1 cellular context compared by ENCODE assay signal in genomic region chr1:185045793-185046441, GRCh38.
TF ChIP-seq lines count a peak whose summit lies in the region.

No MANE protein-coding gene starts in this region.

TF ChIP-seq in K562, 482 proteins besides CTCF, POLR2A, EP300 and RAD21 (continued from another document and continues in another):
- TF ChIP-seq ETS2 (tag; IDR thresholded peaks at IDR 0.05; ENCODE audit: borderline replicate concordance, poor library complexity, severe bottlenecking) (no peak), HMGN3 (IDR thresholded peaks at IDR 0.05; ENCODE audit: borderline replicate concordance, extremely low read depth, insufficient read length, low read depth, low read length) (peak; percentile 17), TCF7L2 (IDR thresholded peaks at IDR 0.05; ENCODE audit: low read depth, low read length) (no peak), ZNF184 (CRISPR knock-in tag; IDR thresholded peaks at IDR 0.05) (no peak), ZNF740 (CRISPR knock-in tag; IDR thresholded peaks at IDR 0.05) (peak; percentile 88), ZNF740 (tag; IDR thresholded peaks at IDR 0.05) (no peak; a peak in 2 of 4 replicates), ZNF253 (CRISPR knock-in tag; conservative IDR thresholded peaks at IDR 0.05) (no peak), PTTG1 (tag; IDR thresholded peaks at IDR 0.05; ENCODE audit: low read depth) (no peak), GABPB2 (CRISPR knock-in tag; conservative IDR thresholded peaks at IDR 0.05) (no peak), SRSF9 (IDR thresholded peaks at IDR 0.05; ENCODE audit: borderline replicate concordance, low read depth, low read length) (no peak), ZBTB11 (CRISPR knock-in tag; IDR thresholded peaks at IDR 0.05) (peak in 1 of 3 experiments; percentile 57; a peak in 1 of 6 replicates), TARDBP (IDR thresholded peaks at IDR 0.05) (no peak), ZNF449 (CRISPR knock-in tag; IDR thresholded peaks at IDR 0.05) (no peak), NR1H2 (CRISPR knock-in tag; IDR thresholded peaks at IDR 0.05) (0 out of 2 replicates have a peak, but pooled peaks have one; percentile 68)
- TF ChIP-seq, protein P1, sequence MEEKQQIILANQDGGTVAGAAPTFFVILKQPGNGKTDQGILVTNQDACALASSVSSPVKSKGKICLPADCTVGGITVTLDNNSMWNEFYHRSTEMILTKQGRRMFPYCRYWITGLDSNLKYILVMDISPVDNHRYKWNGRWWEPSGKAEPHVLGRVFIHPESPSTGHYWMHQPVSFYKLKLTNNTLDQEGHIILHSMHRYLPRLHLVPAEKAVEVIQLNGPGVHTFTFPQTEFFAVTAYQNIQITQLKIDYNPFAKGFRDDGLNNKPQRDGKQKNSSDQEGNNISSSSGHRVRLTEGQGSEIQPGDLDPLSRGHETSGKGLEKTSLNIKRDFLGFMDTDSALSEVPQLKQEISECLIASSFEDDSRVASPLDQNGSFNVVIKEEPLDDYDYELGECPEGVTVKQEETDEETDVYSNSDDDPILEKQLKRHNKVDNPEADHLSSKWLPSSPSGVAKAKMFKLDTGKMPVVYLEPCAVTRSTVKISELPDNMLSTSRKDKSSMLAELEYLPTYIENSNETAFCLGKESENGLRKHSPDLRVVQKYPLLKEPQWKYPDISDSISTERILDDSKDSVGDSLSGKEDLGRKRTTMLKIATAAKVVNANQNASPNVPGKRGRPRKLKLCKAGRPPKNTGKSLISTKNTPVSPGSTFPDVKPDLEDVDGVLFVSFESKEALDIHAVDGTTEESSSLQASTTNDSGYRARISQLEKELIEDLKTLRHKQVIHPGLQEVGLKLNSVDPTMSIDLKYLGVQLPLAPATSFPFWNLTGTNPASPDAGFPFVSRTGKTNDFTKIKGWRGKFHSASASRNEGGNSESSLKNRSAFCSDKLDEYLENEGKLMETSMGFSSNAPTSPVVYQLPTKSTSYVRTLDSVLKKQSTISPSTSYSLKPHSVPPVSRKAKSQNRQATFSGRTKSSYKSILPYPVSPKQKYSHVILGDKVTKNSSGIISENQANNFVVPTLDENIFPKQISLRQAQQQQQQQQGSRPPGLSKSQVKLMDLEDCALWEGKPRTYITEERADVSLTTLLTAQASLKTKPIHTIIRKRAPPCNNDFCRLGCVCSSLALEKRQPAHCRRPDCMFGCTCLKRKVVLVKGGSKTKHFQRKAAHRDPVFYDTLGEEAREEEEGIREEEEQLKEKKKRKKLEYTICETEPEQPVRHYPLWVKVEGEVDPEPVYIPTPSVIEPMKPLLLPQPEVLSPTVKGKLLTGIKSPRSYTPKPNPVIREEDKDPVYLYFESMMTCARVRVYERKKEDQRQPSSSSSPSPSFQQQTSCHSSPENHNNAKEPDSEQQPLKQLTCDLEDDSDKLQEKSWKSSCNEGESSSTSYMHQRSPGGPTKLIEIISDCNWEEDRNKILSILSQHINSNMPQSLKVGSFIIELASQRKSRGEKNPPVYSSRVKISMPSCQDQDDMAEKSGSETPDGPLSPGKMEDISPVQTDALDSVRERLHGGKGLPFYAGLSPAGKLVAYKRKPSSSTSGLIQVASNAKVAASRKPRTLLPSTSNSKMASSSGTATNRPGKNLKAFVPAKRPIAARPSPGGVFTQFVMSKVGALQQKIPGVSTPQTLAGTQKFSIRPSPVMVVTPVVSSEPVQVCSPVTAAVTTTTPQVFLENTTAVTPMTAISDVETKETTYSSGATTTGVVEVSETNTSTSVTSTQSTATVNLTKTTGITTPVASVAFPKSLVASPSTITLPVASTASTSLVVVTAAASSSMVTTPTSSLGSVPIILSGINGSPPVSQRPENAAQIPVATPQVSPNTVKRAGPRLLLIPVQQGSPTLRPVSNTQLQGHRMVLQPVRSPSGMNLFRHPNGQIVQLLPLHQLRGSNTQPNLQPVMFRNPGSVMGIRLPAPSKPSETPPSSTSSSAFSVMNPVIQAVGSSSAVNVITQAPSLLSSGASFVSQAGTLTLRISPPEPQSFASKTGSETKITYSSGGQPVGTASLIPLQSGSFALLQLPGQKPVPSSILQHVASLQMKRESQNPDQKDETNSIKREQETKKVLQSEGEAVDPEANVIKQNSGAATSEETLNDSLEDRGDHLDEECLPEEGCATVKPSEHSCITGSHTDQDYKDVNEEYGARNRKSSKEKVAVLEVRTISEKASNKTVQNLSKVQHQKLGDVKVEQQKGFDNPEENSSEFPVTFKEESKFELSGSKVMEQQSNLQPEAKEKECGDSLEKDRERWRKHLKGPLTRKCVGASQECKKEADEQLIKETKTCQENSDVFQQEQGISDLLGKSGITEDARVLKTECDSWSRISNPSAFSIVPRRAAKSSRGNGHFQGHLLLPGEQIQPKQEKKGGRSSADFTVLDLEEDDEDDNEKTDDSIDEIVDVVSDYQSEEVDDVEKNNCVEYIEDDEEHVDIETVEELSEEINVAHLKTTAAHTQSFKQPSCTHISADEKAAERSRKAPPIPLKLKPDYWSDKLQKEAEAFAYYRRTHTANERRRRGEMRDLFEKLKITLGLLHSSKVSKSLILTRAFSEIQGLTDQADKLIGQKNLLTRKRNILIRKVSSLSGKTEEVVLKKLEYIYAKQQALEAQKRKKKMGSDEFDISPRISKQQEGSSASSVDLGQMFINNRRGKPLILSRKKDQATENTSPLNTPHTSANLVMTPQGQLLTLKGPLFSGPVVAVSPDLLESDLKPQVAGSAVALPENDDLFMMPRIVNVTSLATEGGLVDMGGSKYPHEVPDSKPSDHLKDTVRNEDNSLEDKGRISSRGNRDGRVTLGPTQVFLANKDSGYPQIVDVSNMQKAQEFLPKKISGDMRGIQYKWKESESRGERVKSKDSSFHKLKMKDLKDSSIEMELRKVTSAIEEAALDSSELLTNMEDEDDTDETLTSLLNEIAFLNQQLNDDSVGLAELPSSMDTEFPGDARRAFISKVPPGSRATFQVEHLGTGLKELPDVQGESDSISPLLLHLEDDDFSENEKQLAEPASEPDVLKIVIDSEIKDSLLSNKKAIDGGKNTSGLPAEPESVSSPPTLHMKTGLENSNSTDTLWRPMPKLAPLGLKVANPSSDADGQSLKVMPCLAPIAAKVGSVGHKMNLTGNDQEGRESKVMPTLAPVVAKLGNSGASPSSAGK (IDR thresholded peaks at IDR 0.05) = peak; percentile 4; the same call in 1 of the 2 replicates
- TF ChIP-seq, protein P2, sequence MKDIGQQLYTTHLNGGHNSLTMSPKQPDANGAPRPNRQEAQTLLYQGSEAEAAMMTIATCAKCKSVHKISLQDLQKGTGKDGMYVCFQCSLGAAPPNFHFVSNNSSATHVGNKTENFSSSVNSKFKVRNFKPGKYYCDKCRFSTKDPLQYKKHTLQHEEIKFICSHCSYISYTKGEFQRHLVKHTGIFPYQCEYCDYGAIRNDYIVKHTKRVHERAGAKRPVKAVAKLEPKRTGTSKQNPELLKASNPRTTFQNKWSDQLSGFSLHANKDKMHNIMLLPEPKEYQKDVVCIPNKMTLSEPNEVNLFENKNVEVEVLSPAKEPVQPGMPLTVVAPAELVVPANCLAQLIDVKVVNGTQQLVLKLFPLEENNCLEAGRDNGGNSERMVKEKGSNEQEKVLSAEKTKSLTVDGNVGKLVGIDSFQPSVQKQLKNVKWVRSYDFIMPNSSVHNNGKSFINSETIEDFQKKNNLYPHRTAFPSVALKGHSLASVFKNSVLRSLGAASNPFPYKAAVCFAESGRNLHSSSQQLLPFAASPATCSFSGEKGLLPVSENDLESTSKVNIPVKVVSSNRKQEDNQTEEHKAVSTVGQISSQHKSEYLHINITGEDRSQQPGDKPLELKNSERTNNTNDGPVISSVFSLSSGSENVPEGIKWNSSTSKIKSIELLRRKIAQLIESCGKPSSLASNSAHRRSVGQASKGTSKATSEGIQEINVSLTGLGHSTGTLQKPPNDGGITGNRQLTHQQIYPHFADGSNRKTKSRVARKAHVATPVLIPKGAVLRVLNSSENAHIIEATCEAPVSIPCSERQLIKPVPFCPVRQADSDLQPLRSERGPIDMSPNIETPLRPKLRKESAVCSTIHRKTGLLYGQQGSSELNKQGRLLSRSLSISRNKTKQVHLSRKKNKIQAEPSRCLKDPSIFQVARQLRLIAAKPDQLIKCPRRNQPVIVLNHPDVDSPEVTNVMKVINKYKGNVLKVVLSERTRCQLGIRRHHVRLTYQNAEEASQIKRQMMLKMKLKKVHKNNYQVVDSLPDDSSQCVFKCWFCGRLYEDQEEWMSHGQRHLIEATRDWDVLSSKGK (CRISPR knock-in tag; IDR thresholded peaks at IDR 0.05) = no peak
